In the genomic region with DNA sequence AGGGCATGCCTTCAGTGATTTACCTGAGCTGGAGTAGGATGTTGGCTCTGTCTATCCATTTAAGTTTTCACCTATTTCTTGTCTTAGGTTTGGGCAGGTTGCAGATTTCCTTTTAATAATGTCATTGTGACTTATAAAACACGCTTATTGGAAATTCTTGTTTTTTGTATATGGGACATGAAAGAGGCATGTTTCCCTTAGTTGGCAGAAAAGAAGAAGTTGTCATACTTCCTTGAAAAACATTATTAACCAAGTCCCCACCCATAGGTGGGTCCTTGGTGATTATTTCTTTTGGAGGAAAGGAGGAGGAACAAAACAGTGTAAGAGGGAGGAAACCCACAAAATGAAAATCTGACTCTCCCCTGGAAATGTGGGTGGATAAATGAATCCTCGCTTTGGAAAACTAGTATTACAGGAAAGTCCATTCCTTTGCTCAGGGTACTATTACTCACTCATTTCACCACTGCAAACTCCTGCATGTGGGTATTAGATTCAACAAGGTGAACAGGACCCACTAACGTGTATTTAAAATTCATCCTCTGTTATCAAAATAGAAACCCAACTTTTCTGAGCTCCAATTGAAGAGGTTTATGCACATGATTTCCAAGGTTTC, we compare ENCODE assay signal across 25 cellular contexts. TPM values are rescaled to one million over a fixed set of nuclear protein-coding genes. Genes with fewer than 3 reads are reported as not detected.
"Had no signal": no experiment of that assay in that cellular context is flagged by ENCODE, and none has a peak within 500 bp of the region (broad histone marks: within the 10 kb centered on the region; RNA-seq: fewer than 3 reads in every experiment).

No MANE protein-coding gene starts in this region.

- H3K27ac ChIP-seq: gastrocnemius medialis, left ventricle myocardium inferior, neural progenitor cell, testis, upper lobe of left lung had no signal

- H3K27ac Mint-ChIP-seq: activated B cell treated with CpG ODN at 0.5 μM for 24 hours; activated naive CD8-positive, alpha-beta T cell treated with anti-CD3 and anti-CD28 coated beads, Interleukin-2, amount 50 U/mL, for 24 hours; mesothelial cell of epicardium; naive thymus-derived CD8-positive, alpha-beta T cell; neural progenitor cell had no signal

- H3K4me3 ChIP-seq: gastrocnemius medialis, left ventricle myocardium inferior, neural progenitor cell, testis, upper lobe of left lung had no signal

- H3K4me1 Mint-ChIP-seq: naive thymus-derived CD8-positive, alpha-beta T cell; neural progenitor cell had no signal

- ATAC-seq: activated naive CD8-positive, alpha-beta T cell treated with anti-CD3 and anti-CD28 coated beads, Interleukin-2, amount 50 U/mL, for 24 hours; activated T-cell treated with anti-CD3 and anti-CD28 coated beads, Interleukin-2, amount 50 U/mL, for 4 hours; gastrocnemius medialis; naive thymus-derived CD8-positive, alpha-beta T cell; sciatic nerve had no signal

- DNase-seq: activated B cell treated with CpG ODN at 0.5 μM for 24 hours; activated CD4-positive, alpha-beta T cell treated with anti-CD3 and anti-CD28 coated beads for 4 hours; activated CD4-positive, alpha-beta T cell treated with anti-CD3 and anti-CD28 coated beads, Interleukin-2, amount 50 U/mL, for 48 hours; activated CD8-positive, alpha-beta memory T cell treated with anti-CD3 and anti-CD28 coated beads, Interleukin-2, amount 50 U/mL, for 48 hours; activated naive CD4-positive, alpha-beta T cell treated with Interleukin-2 at 50 U/mL for 16 hours; activated naive CD8-positive, alpha-beta T cell treated with anti-CD3 and anti-CD28 coated beads, Interleukin-2, amount 50 U/mL, for 24 hours; activated T-cell treated with anti-CD3 and anti-CD28 coated beads, Interleukin-2, amount 50 U/mL, for 4 hours; gastrocnemius medialis; hippocampal formation; left ventricle myocardium inferior; naive thymus-derived CD8-positive, alpha-beta T cell; small intestine; stimulated activated CD4-positive, alpha-beta T cell treated with anti-CD3 and anti-CD28 coated beads, Interleukin-15, amount 100 ng/mL, for 24 hours; stimulated activated CD8-positive, alpha-beta memory T cell treated with anti-CD3 and anti-CD28 coated beads, Interleukin-4, amount 100 ng/mL, for 48 hours; stimulated activated naive CD4-positive, alpha-beta T cell; T-helper 1 cell; testis; upper lobe of left lung had no signal

- H3K4me3 Mint-ChIP-seq: activated B cell treated with CpG ODN at 0.5 μM for 24 hours; activated naive CD8-positive, alpha-beta T cell treated with anti-CD3 and anti-CD28 coated beads, Interleukin-2, amount 50 U/mL, for 24 hours; activated T-cell treated with anti-CD3 and anti-CD28 coated beads, Interleukin-2, amount 50 U/mL, for 4 hours; mesothelial cell of epicardium; naive thymus-derived CD8-positive, alpha-beta T cell; neural progenitor cell had no signal

RNA-seq across cellular contexts. Expression of gene CER1, which starts 9.2 kb away (rescaled TPM):
- total RNA-seq: activated B cell treated with CpG ODN at 0.5 μM for 24 hours; activated CD8-positive, alpha-beta memory T cell treated with anti-CD3 and anti-CD28 coated beads for 36 hours; activated T-cell treated with anti-CD3 and anti-CD28 coated beads, Interleukin-2, amount 50 U/mL, for 4 hours; cardiac septum; chondrocyte; gastrocnemius medialis; left ventricle myocardium inferior; lung microvascular endothelial cell; naive thymus-derived CD8-positive, alpha-beta T cell; sciatic nerve; upper lobe of left lung had no signal
